In the genomic region with DNA sequence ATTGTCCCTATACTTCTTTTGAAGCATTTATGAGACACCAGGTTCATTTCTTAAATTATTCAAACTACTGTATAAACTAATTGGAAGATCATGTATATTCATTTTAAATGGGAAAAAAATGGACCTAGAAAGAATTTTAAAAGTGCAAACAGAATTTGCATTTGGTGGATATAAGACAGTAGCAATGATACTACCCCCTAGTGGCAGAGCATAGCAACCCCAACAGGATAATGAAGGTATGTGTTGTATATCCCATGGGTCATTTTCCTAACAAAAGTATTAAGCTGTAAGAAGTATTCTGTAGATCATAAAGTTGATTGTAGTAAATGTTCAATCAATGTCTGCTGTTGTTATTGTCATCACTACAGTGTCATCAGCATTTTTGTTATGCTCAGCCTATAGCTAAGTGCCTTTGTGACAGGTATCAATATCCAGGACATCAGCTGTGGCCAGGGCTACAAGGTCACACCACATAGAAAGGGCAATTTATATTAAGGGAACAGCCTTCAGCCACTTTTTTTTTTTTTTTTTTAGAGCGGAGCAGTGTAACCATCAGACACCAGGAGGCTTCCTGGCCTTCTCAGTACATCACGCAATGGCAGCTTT, we compare ENCODE assay signal across 8 cellular contexts.
DNase-seq lines count a peak whose midpoint lies in the region; ATAC-seq and TF ChIP-seq lines count a peak whose summit lies in the region.

No MANE protein-coding gene starts in this region.

- no peaks in the 10 kb centered on the region for H3K79me2 ChIP-seq in Karpas-422 (ENCODE audit: low read length)
- no peaks in the 10 kb centered on the region for H3K79me2 ChIP-seq in neural progenitor cell (ENCODE audit: low read depth)

- H2AFZ ChIP-seq in Karpas-422 (ENCODE audit: low read length): no peak overlapping the region
- no peak overlapping the region for H2AFZ ChIP-seq in neural progenitor cell (replicated peaks)

- H3K4me3 Mint-ChIP-seq in activated naive CD8-positive, alpha-beta T cell treated with anti-CD3 and anti-CD28 coated beads, Interleukin-2, amount 50 U/mL, for 24 hours: no peak overlapping the region
- no peak overlapping the region for H3K4me3 Mint-ChIP-seq in activated naive CD8-positive, alpha-beta T cell treated with anti-CD3 and anti-CD28 coated beads for 36 hours
- H3K4me3 Mint-ChIP-seq in T-helper 17 cell: no peak overlapping the region
- H3K4me3 Mint-ChIP-seq in neural progenitor cell: no peak overlapping the region

- H3K9ac ChIP-seq in Karpas-422 (ENCODE audit: low read length) (no peak overlapping the region), neural progenitor cell (no peak overlapping the region)

- H3K27me3 Mint-ChIP-seq in activated naive CD8-positive, alpha-beta T cell treated with anti-CD3 and anti-CD28 coated beads, Interleukin-2, amount 50 U/mL, for 24 hours: peaks cover 11% of the 10 kb centered on the region
- peaks cover 11% of the 10 kb centered on the region for H3K27me3 Mint-ChIP-seq in activated naive CD8-positive, alpha-beta T cell treated with anti-CD3 and anti-CD28 coated beads for 36 hours
- H3K27me3 Mint-ChIP-seq in T-helper 17 cell (peaks cover 49% of the 10 kb centered on the region), neural progenitor cell (ENCODE audit: insufficient read depth, low read depth) (peaks cover 7% of the 10 kb centered on the region)

- H3K4me1 ChIP-seq in Karpas-422 (ENCODE audit: low read length): no peaks in the 10 kb centered on the region
- H3K4me1 ChIP-seq in neural progenitor cell: no peaks in the 10 kb centered on the region

- H4K20me1 ChIP-seq in Karpas-422 (ENCODE audit: insufficient read depth, low read depth, low read length): no peaks in the 10 kb centered on the region
- no peaks in the 10 kb centered on the region for H4K20me1 ChIP-seq in neural progenitor cell (ENCODE audit: low read depth)

- no peaks in the 10 kb centered on the region for H3F3A ChIP-seq in neural progenitor cell (ENCODE audit: low read depth)

- H3K27ac ChIP-seq in Karpas-422 (ENCODE audit: low read length) (no peak overlapping the region), neural progenitor cell (no peak overlapping the region)

- no peaks in the 10 kb centered on the region for H3K36me3 ChIP-seq in Karpas-422 (ENCODE audit: insufficient read depth, low read length)
- H3K36me3 ChIP-seq in neural progenitor cell: no peaks in the 10 kb centered on the region

- no peak overlapping the region for H3K4me3 ChIP-seq in Karpas-422 (ENCODE audit: low read length)
- no peak overlapping the region for H3K4me3 ChIP-seq in epithelial cell of esophagus (ENCODE audit: low read length)
- H3K4me3 ChIP-seq in neural progenitor cell: no peak overlapping the region

- peak; percentile 4 for DNase-seq in activated naive CD8-positive, alpha-beta T cell treated with anti-CD3 and anti-CD28 coated beads, Interleukin-2, amount 50 U/mL, for 24 hours
- no peak for DNase-seq in activated naive CD8-positive, alpha-beta T cell treated with anti-CD3 and anti-CD28 coated beads for 36 hours
- DNase-seq in Karpas-422 (peak; percentile 75), T-helper 17 cell (no peak), epithelial cell of esophagus (ENCODE audit: low read depth) (peak; percentile 67), neural progenitor cell (ENCODE audit: low spot score) (peak; percentile 62)

- no peak overlapping the region for H3K27ac Mint-ChIP-seq in activated naive CD8-positive, alpha-beta T cell treated with anti-CD3 and anti-CD28 coated beads, Interleukin-2, amount 50 U/mL, for 24 hours
- H3K27ac Mint-ChIP-seq in activated naive CD8-positive, alpha-beta T cell treated with anti-CD3 and anti-CD28 coated beads for 36 hours: no peak overlapping the region
- H3K27ac Mint-ChIP-seq in T-helper 17 cell: no peak overlapping the region
- no peak overlapping the region for H3K27ac Mint-ChIP-seq in neural progenitor cell

- no peaks in the 10 kb centered on the region for H3K9me3 ChIP-seq in Karpas-422 (ENCODE audit: low read length)
- peaks cover 3% of the 10 kb centered on the region for H3K9me3 ChIP-seq in T-helper 17 cell (ENCODE audit: control insufficient read depth, low read length, poor library complexity, severe bottlenecking)
- no peaks in the 10 kb centered on the region for H3K9me3 ChIP-seq in neural progenitor cell (ENCODE audit: low read depth)

- TF ChIP-seq CTCF in epithelial cell of esophagus (IDR thresholded peaks at IDR 0.05; ENCODE audit: insufficient read depth, low read depth, low read length, missing control alignments) (peak; percentile 90), neural progenitor cell (IDR thresholded peaks at IDR 0.05) (peak; percentile 91)

- ATAC-seq in activated naive CD8-positive, alpha-beta T cell treated with anti-CD3 and anti-CD28 coated beads, Interleukin-2, amount 50 U/mL, for 24 hours: no peak
- peak; percentile 71 for ATAC-seq in T-helper 17 cell
- ATAC-seq in GM19328 (IDR thresholded peaks at IDR 0.05; ENCODE audit: unreplicated experiment): no peak
- ATAC-seq in HG03432 (IDR thresholded peaks at IDR 0.05; ENCODE audit: unreplicated experiment): no peak

- no peaks in the 10 kb centered on the region for H3K4me1 Mint-ChIP-seq in activated naive CD8-positive, alpha-beta T cell treated with anti-CD3 and anti-CD28 coated beads, Interleukin-2, amount 50 U/mL, for 24 hours
- H3K4me1 Mint-ChIP-seq in activated naive CD8-positive, alpha-beta T cell treated with anti-CD3 and anti-CD28 coated beads for 36 hours: no peaks in the 10 kb centered on the region
- H3K4me1 Mint-ChIP-seq in T-helper 17 cell (no peaks in the 10 kb centered on the region), neural progenitor cell (peaks cover 2% of the 10 kb centered on the region)

- no peaks in the 10 kb centered on the region for H3K36me3 Mint-ChIP-seq in activated naive CD8-positive, alpha-beta T cell treated with anti-CD3 and anti-CD28 coated beads, Interleukin-2, amount 50 U/mL, for 24 hours (ENCODE audit: low read depth)
- no peaks in the 10 kb centered on the region for H3K36me3 Mint-ChIP-seq in activated naive CD8-positive, alpha-beta T cell treated with anti-CD3 and anti-CD28 coated beads for 36 hours
- H3K36me3 Mint-ChIP-seq in T-helper 17 cell (ENCODE audit: low read depth): peaks cover 7% of the 10 kb centered on the region
- H3K36me3 Mint-ChIP-seq in neural progenitor cell: no peaks in the 10 kb centered on the region

- no peaks in the 10 kb centered on the region for H3K9me3 Mint-ChIP-seq in activated naive CD8-positive, alpha-beta T cell treated with anti-CD3 and anti-CD28 coated beads, Interleukin-2, amount 50 U/mL, for 24 hours
- no peaks in the 10 kb centered on the region for H3K9me3 Mint-ChIP-seq in activated naive CD8-positive, alpha-beta T cell treated with anti-CD3 and anti-CD28 coated beads for 36 hours
- H3K9me3 Mint-ChIP-seq in neural progenitor cell: peaks cover 3% of the 10 kb centered on the region

- H3K9me2 ChIP-seq in Karpas-422 (replicated peaks; ENCODE audit: insufficient read depth, low read length): no peaks in the 10 kb centered on the region

- H3K27me3 ChIP-seq in Karpas-422 (ENCODE audit: low read length): no peaks in the 10 kb centered on the region
- H3K27me3 ChIP-seq in neural progenitor cell: no peaks in the 10 kb centered on the region

- H3K4me2 ChIP-seq in Karpas-422 (ENCODE audit: low read depth, low read length, poor library complexity, severe bottlenecking) (no peak overlapping the region), neural progenitor cell (no peak overlapping the region)

Comparison
In these comparisons a context has a peak if more than half of its experiments do, and no peak if none do; other contexts are left out.
1. DNase-seq: peak in activated naive CD8-positive, alpha-beta T cell treated with anti-CD3 and anti-CD28 coated beads, Interleukin-2, amount 50 U/mL, for 24 hours (single experiment), Karpas-422 (single experiment), epithelial cell of esophagus (single experiment) and neural progenitor cell (single experiment); none in activated naive CD8-positive, alpha-beta T cell treated with anti-CD3 and anti-CD28 coated beads for 36 hours (single experiment) and T-helper 17 cell (0 of 3).